In the genomic region with DNA sequence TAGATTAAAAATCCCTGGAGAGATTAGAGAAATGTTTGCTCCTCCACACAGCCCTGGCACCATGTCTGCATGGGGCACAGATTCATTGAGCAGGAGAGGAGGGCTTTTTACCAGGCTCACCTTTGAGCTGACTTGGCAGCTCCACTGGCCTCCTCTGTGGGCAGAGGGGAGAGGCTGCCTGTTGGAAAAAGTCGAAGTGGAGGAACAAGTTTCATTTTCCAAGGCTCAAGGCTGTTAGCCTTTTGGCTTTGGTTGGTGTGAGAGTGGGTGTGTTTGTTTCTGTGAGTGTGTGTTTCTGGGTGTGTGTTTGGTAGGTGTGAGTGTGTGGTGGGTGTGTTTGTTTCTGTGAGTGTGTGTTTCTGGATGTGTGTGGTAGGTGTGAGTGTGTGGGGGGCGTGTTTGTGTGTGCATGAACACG, we compare ENCODE assay signal across 17 cellular contexts. TPM values are rescaled to one million over a fixed set of nuclear protein-coding genes. Genes with fewer than 3 reads are reported as not detected.
DNase-seq lines count a peak whose midpoint lies in the region; ATAC-seq, FAIRE-seq and TF ChIP-seq lines count a peak whose summit lies in the region.
"Had no signal": no experiment of that assay in that cellular context is flagged by ENCODE, and none has a peak within 500 bp of the region (broad histone marks: within the 10 kb centered on the region; RNA-seq: fewer than 3 reads in every experiment).

No MANE protein-coding gene starts in this region.

- H3K9me3 Mint-ChIP-seq in mesothelial cell of epicardium: no peaks in the 10 kb centered on the region
- H3K9me3 Mint-ChIP-seq: activated naive CD4-positive, alpha-beta T cell treated with anti-CD3 and anti-CD28 coated beads, Interleukin-2, amount 10 ng/mL, durations not matched to agents 7 days and 5 days; stimulated activated naive CD8-positive, alpha-beta T cell treated with anti-CD3 and anti-CD28 coated beads, Interleukin-15, Interleukin-2, amounts not matched to agents 100 ng/mL and 50 ng/mL, for 24 hours had no signal

- TF ChIP-seq CTCF in LNCaP clone FGC (IDR thresholded peaks at IDR 0.05; ENCODE audit: control insufficient read depth, extremely low read depth, insufficient read depth) (no peak), HepG2 (CRISPR knock-in tag; IDR thresholded peaks at IDR 0.05) (no peak), stomach (IDR thresholded peaks at IDR 0.05) (no peak), mesothelial cell of epicardium (IDR thresholded peaks at IDR 0.05; ENCODE audit: unreplicated experiment) (no peak), GM20000 (IDR thresholded peaks at IDR 0.05; ENCODE audit: extremely low read depth, missing control alignments) (no peak)

- POLR2A ChIA-PET in HepG2 (lab: Yijun Ruan, JAX): no interaction called here

- intact Hi-C loops in HepG2 (cut with micrococcal nuclease; ENCODE audit: unreplicated experiment) (no loop called here), stomach (cut with DNase I; ENCODE audit: low total_unique reads) (no loop called here)

- no peak overlapping the region for H3K4me3 ChIP-seq in LNCaP clone FGC (ENCODE audit: low read depth, low read length)
- peak overlapping the region; percentile 61 to 63 for H3K4me3 ChIP-seq in duodenal mucosa (ENCODE audit: low read depth in 1 of 2, low read length in 2 of 2)
- no peak overlapping the region for H3K4me3 ChIP-seq in HepG2 (replicated peaks in 1 of 3; ENCODE audit: insufficient read depth in 1 of 3, low read depth in 2 of 3, low read length in 3 of 3)
- H3K4me3 ChIP-seq in stomach: peak overlapping the region; percentile 33 to 45 (median 34)
- H3K4me3 ChIP-seq: K562, lung, spleen had no signal

- TF ChIP-seq POLR2A in HepG2 (IDR thresholded peaks at IDR 0.05; ENCODE audit: insufficient read depth in 1 of 2, low read depth in 2 of 2, low read length in 2 of 2) (no peak), stomach (IDR thresholded peaks at IDR 0.05) (no peak)

- H3K27me3 ChIP-seq in duodenal mucosa (ENCODE audit: control insufficient read depth in 1 of 2, insufficient read depth in 2 of 2, low read length in 2 of 2) (no peaks in the 10 kb centered on the region), HepG2 (ENCODE audit: control insufficient read depth in 1 of 2, insufficient read depth in 2 of 2, low read length in 2 of 2) (peaks cover 0 to 2% of the 10 kb centered on the region in 2 experiments; a peak in 1 of 5 replicates), stomach (no peaks in the 10 kb centered on the region)
- H3K27me3 ChIP-seq: brain microvascular endothelial cell, spleen had no signal

- in situ Hi-C loops in HepG2 (cut with HindIII; ENCODE audit: extremely low pct_ligation_motif_present, low pct_unique_long_range_greater_than_20kb): no loop called here

- H2AFZ ChIP-seq in HepG2 (ENCODE audit: low read length): no peak overlapping the region

- no peak for FAIRE-seq in HepG2 (lab: Jason Lieb, UNC)
- FAIRE-seq: K562 had no signal

- no peaks in the 10 kb centered on the region for H3K36me3 Mint-ChIP-seq in mesothelial cell of epicardium
- H3K36me3 Mint-ChIP-seq: activated naive CD4-positive, alpha-beta T cell treated with anti-CD3 and anti-CD28 coated beads, Interleukin-2, amount 10 ng/mL, durations not matched to agents 7 days and 5 days had no signal

- H3K27ac ChIP-seq in duodenal mucosa (ENCODE audit: low read depth, low read length): peak overlapping the region; percentile 93
- no peak overlapping the region for H3K27ac ChIP-seq in HepG2 (ENCODE audit: extremely low read length, insufficient read depth, low read length)
- H3K27ac ChIP-seq in stomach: peak overlapping the region; percentile 86 to 96 (median 89)
- H3K27ac ChIP-seq: brain microvascular endothelial cell, spleen had no signal

- H3K9me3 ChIP-seq in duodenal mucosa (ENCODE audit: control insufficient read depth in 1 of 2, low read length in 2 of 2): no peaks in the 10 kb centered on the region
- H3K9me3 ChIP-seq in HepG2 (ENCODE audit: low read length): no peaks in the 10 kb centered on the region
- no peaks in the 10 kb centered on the region for H3K9me3 ChIP-seq in stomach
- H3K9me3 ChIP-seq: spleen had no signal

- H3K4me2 ChIP-seq in HepG2 (ENCODE audit: low read depth, low read length): no peak overlapping the region

- no TSS peak for BruUV-seq in HepG2 (replicated peaks; lab: Mats Ljungman, UMichigan)

- ATAC-seq in HepG2: no peak; the same call in 2 of the 3 replicates
- ATAC-seq in GM21367 (IDR thresholded peaks at IDR 0.05; ENCODE audit: unreplicated experiment): no peak
- ATAC-seq: K562 had no signal

- no peak overlapping the region for H3K27ac Mint-ChIP-seq in mesothelial cell of epicardium
- H3K27ac Mint-ChIP-seq: activated naive CD4-positive, alpha-beta T cell treated with anti-CD3 and anti-CD28 coated beads, Interleukin-2, amount 10 ng/mL, durations not matched to agents 7 days and 5 days; stimulated activated naive CD8-positive, alpha-beta T cell treated with anti-CD3 and anti-CD28 coated beads, Interleukin-15, Interleukin-2, amounts not matched to agents 100 ng/mL and 50 ng/mL, for 24 hours had no signal

- H4K20me1 ChIP-seq in HepG2 (ENCODE audit: insufficient read depth, low read length): no peaks in the 10 kb centered on the region

- no peak overlapping the region for H3K4me3 Mint-ChIP-seq in mesothelial cell of epicardium
- H3K4me3 Mint-ChIP-seq: activated naive CD4-positive, alpha-beta T cell treated with anti-CD3 and anti-CD28 coated beads, Interleukin-2, amount 10 ng/mL, durations not matched to agents 7 days and 5 days; stimulated activated naive CD8-positive, alpha-beta T cell treated with anti-CD3 and anti-CD28 coated beads, Interleukin-15, Interleukin-2, amounts not matched to agents 100 ng/mL and 50 ng/mL, for 24 hours had no signal

- H3K4me1 ChIP-seq in duodenal mucosa (ENCODE audit: control insufficient read depth in 1 of 2, insufficient read depth in 2 of 2, low read length in 2 of 2) (peaks cover 29 to 49% of the 10 kb centered on the region in 2 donors), HepG2 (ENCODE audit: insufficient read depth, low read length) (no peaks in the 10 kb centered on the region), stomach (peaks cover 19 to 63% (median 41%) of the 10 kb centered on the region in 4 donors)

- no peaks in the 10 kb centered on the region for H3K79me2 ChIP-seq in HepG2 (ENCODE audit: insufficient read depth, low read length)

- WGBS in HepG2 (ENCODE audit: low lambda C conversion rate): 14% methylated on average over 3 of the region's 3 CpGs
- WGBS in stomach, 5 donors: 22 to 26% (median 23%) methylated on average over 3 of the region's 3 CpGs

- peak overlapping the region; percentile 45 to 97 for H3K9ac ChIP-seq in duodenal mucosa (ENCODE audit: low read depth in 1 of 2, low read length in 2 of 2)
- H3K9ac ChIP-seq in HepG2 (ENCODE audit: insufficient read depth, low read depth, low read length): no peak overlapping the region

- H3K36me3 ChIP-seq in duodenal mucosa (ENCODE audit: control insufficient read depth in 1 of 2, insufficient read depth in 2 of 2, low read length in 2 of 2) (peaks cover 21 to 27% of the 10 kb centered on the region in 2 donors), HepG2 (replicated peaks in 1 of 2; ENCODE audit: control insufficient read depth in 1 of 2, insufficient read depth in 2 of 2, low read length in 2 of 2) (no peaks in the 10 kb centered on the region), stomach (peaks cover 0 to 20% (median 4%) of the 10 kb centered on the region in 4 donors)
- H3K36me3 ChIP-seq: brain microvascular endothelial cell, spleen had no signal

- CTCF ChIA-PET in HepG2 (lab: Yijun Ruan, JAX; ENCODE audit: low intra/inter-chr PET ratio, low total read pairs): no interaction called here

- peaks cover 2% of the 10 kb centered on the region for H3K4me1 Mint-ChIP-seq in mesothelial cell of epicardium
- H3K4me1 Mint-ChIP-seq: activated naive CD4-positive, alpha-beta T cell treated with anti-CD3 and anti-CD28 coated beads, Interleukin-2, amount 10 ng/mL, durations not matched to agents 7 days and 5 days had no signal

- DNase-seq in LNCaP clone FGC (ENCODE audit: low read depth): peak; percentile 48
- no peak for DNase-seq in HepG2 (ENCODE audit: low spot score)
- peak; percentile 96 for DNase-seq in stomach
- DNase-seq in stimulated activated CD4-positive, alpha-beta T cell treated with anti-CD3 and anti-CD28 coated beads, Interleukin-2, amount 100 ng/mL, for 24 hours: no peak
- DNase-seq in mesothelial cell of epicardium (ENCODE audit: low spot score in 2 of 2, unreplicated experiment in 2 of 2): no peak
- no peak for DNase-seq in GM20000 (ENCODE audit: low spot score)
- DNase-seq: activated CD4-positive, alpha-beta T cell treated with anti-CD3 and anti-CD28 coated beads for 1 hour; activated naive CD4-positive, alpha-beta T cell treated with anti-CD3 and anti-CD28 coated beads, Interleukin-2, amount 10 ng/mL, durations not matched to agents 7 days and 5 days; brain microvascular endothelial cell; effector CD4-positive, alpha-beta T cell; spleen had no signal

- no peaks in the 10 kb centered on the region for H3K27me3 Mint-ChIP-seq in mesothelial cell of epicardium (ENCODE audit: low read depth)
- H3K27me3 Mint-ChIP-seq: activated naive CD4-positive, alpha-beta T cell treated with anti-CD3 and anti-CD28 coated beads, Interleukin-2, amount 10 ng/mL, durations not matched to agents 7 days and 5 days; stimulated activated naive CD8-positive, alpha-beta T cell treated with anti-CD3 and anti-CD28 coated beads, Interleukin-15, Interleukin-2, amounts not matched to agents 100 ng/mL and 50 ng/mL, for 24 hours had no signal

- TF ChIP-seq RAD21 in HepG2 (CRISPR knock-in tag; IDR thresholded peaks at IDR 0.05): no peak

- no peak for TF ChIP-seq EP300 in HepG2 (IDR thresholded peaks at IDR 0.05; ENCODE audit: low read depth in 2 of 2, low read length in 2 of 2)
- TF ChIP-seq EP300 in HepG2 (CRISPR knock-in tag; IDR thresholded peaks at IDR 0.05; ENCODE audit: borderline replicate concordance): no peak
- no peak for TF ChIP-seq EP300 in stomach (IDR thresholded peaks at IDR 0.05)

RNA-seq across cellular contexts. Expression of a gene that starts 5.6 kb away (rescaled TPM):
- total RNA-seq in HepG2 (2016; rRNA removed; fragmentation: Illumina TruSeq; extraction: Trizol) (not detected in 2 replicates), stomach (100 to 1,000 TPM in 1 of 5 donors, 10 to 100 TPM in 4; 18.7 to 190 (median 51.2) TPM), mesothelial cell of epicardium (not detected in 3 replicates)
- total RNA-seq in HepG2 (2016; cell fraction: cytosol; rRNA removed; fragmentation: Illumina TruSeq; extraction: Trizol; ENCODE audit: low read depth): not detected in 2 replicates
- not detected in 2 replicates for total RNA-seq in HepG2 (2016; cell fraction: insoluble cytoplasmic fraction; rRNA removed; fragmentation: Illumina TruSeq; extraction: Trizol)
- not detected in 2 replicates for total RNA-seq in HepG2 (2016; cell fraction: membrane; rRNA removed; fragmentation: Illumina TruSeq; extraction: Trizol)
- total RNA-seq in HepG2 (2016; cell fraction: nucleus; rRNA removed; fragmentation: Illumina TruSeq; extraction: Trizol): not detected in 2 replicates
- polyA plus RNA-seq in HepG2 (2011; rRNA removed) (not detected in 2 replicates), stomach (10 to 100 TPM in 2 of 3 donors, 1 to 10 TPM in 1; 2.2 to 55.9 (median 19.2) TPM)
- polyA plus RNA-seq in HepG2 (2011; cell fraction: cytosol; rRNA removed): not detected in 2 replicates
- polyA plus RNA-seq in HepG2 (2011; cell fraction: nucleus; rRNA removed): not detected in 2 replicates
- not detected in 2 replicates for polyA plus RNA-seq in HepG2 (2012)
- not detected in 2 replicates for polyA plus RNA-seq in HepG2 (2016; cell fraction: cytosol; fragmentation: Illumina TruSeq; extraction: Trizol; ENCODE audit: low read depth)
- polyA plus RNA-seq in HepG2 (2016; cell fraction: insoluble cytoplasmic fraction; fragmentation: Illumina TruSeq; extraction: Trizol; ENCODE audit: low read depth): not detected in 2 replicates
- polyA plus RNA-seq in HepG2 (2016; cell fraction: membrane; fragmentation: Illumina TruSeq; extraction: Trizol; ENCODE audit: low read depth): not detected in 2 replicates
- polyA plus RNA-seq in HepG2 (2016; cell fraction: nucleus; fragmentation: Illumina TruSeq; extraction: Trizol; ENCODE audit: insufficient read depth, low read depth): not detected in 2 replicates
- polyA minus RNA-seq in HepG2 (2011; rRNA and poly(A)+ RNA removed; ENCODE audit: low replicate concordance): not detected in 2 replicates
- not detected in 2 replicates for polyA minus RNA-seq in HepG2 (2011; cell fraction: cytosol; rRNA and poly(A)+ RNA removed)
- not detected in 2 replicates for polyA minus RNA-seq in HepG2 (2011; cell fraction: nucleus; rRNA and poly(A)+ RNA removed)
- total RNA-seq: K562; lung; spleen; T-helper 2 cell treated with Interferon-gamma antibody and Interleukin-4, amounts not matched to agents 100 ng/mL and 5 ng/mL, for 36 hours had no signal
- polyA plus RNA-seq: K562, spleen had no signal

RNA-seq across cellular contexts. Expression of a gene that starts 39.5 kb away (rescaled TPM):
- not detected in 2 replicates for total RNA-seq in HepG2 (2016; rRNA removed; fragmentation: Illumina TruSeq; extraction: Trizol)
- total RNA-seq in HepG2 (2016; cell fraction: cytosol; rRNA removed; fragmentation: Illumina TruSeq; extraction: Trizol; ENCODE audit: low read depth): not detected in 2 replicates
- total RNA-seq in HepG2 (2016; cell fraction: insoluble cytoplasmic fraction; rRNA removed; fragmentation: Illumina TruSeq; extraction: Trizol): not detected in 2 replicates
- not detected in 2 replicates for total RNA-seq in HepG2 (2016; cell fraction: membrane; rRNA removed; fragmentation: Illumina TruSeq; extraction: Trizol)
- not detected in 2 replicates for total RNA-seq in HepG2 (2016; cell fraction: nucleus; rRNA removed; fragmentation: Illumina TruSeq; extraction: Trizol)
- not detected in 2 replicates for polyA plus RNA-seq in HepG2 (2011; rRNA removed)
- polyA plus RNA-seq in HepG2 (2011; cell fraction: cytosol; rRNA removed): not detected in 2 replicates
- polyA plus RNA-seq in HepG2 (2011; cell fraction: nucleus; rRNA removed): not detected in 2 replicates
- polyA plus RNA-seq in HepG2 (2012): not detected in 2 replicates
- polyA plus RNA-seq in HepG2 (2016; cell fraction: cytosol; fragmentation: Illumina TruSeq; extraction: Trizol; ENCODE audit: low read depth): not detected in 2 replicates
- polyA plus RNA-seq in HepG2 (2016; cell fraction: insoluble cytoplasmic fraction; fragmentation: Illumina TruSeq; extraction: Trizol; ENCODE audit: low read depth): not detected in 2 replicates
- polyA plus RNA-seq in HepG2 (2016; cell fraction: membrane; fragmentation: Illumina TruSeq; extraction: Trizol; ENCODE audit: low read depth): not detected in 2 replicates
- not detected in 2 replicates for polyA plus RNA-seq in HepG2 (2016; cell fraction: nucleus; fragmentation: Illumina TruSeq; extraction: Trizol; ENCODE audit: insufficient read depth, low read depth)
- polyA minus RNA-seq in HepG2 (2011; rRNA and poly(A)+ RNA removed; ENCODE audit: low replicate concordance): not detected in 2 replicates
- polyA minus RNA-seq in HepG2 (2011; cell fraction: cytosol; rRNA and poly(A)+ RNA removed): not detected in 2 replicates
- not detected in 2 replicates for polyA minus RNA-seq in HepG2 (2011; cell fraction: nucleus; rRNA and poly(A)+ RNA removed)
- 1 to 10 TPM in 1 of 5 donors, under 1 TPM in 1, not detected in 3; under 0.01 to 2.6 TPM for total RNA-seq in stomach
- polyA plus RNA-seq in stomach: under 1 TPM in 2 of 3 donors, not detected in 1; 0.06 to 0.55 TPM
- total RNA-seq in mesothelial cell of epicardium: not detected in 3 replicates
- total RNA-seq: K562; spleen; T-helper 2 cell treated with Interferon-gamma antibody and Interleukin-4, amounts not matched to agents 100 ng/mL and 5 ng/mL, for 36 hours had no signal
- polyA plus RNA-seq: K562, lung had no signal

Comparison
In these comparisons a context has a peak if more than half of its experiments do, and no peak if none do; other contexts are left out.
1. DNase-seq: peak in LNCaP clone FGC (single experiment) and stomach (single experiment); none in HepG2 (single experiment), stimulated activated CD4-positive, alpha-beta T cell treated with anti-CD3 and anti-CD28 coated beads, Interleukin-2, amount 100 ng/mL, for 24 hours (0 of 2), mesothelial cell of epicardium (0 of 2) and GM20000 (single experiment).
2. H3K4me3 ChIP-seq: peak in duodenal mucosa (2 of 2) and stomach (4 of 4); none in LNCaP clone FGC (single experiment) and HepG2 (0 of 3).
3. RNA of a gene that starts 5.6 kb away (total RNA-seq): 18.7 to 190 TPM in stomach; not detected in HepG2 and not detected in mesothelial cell of epicardium; every median in the first group is over 10 times any median in the second.